Comparison of ENCODE assay signal across 6 cellular contexts in genomic region chr7:127587663-127588018, GRCh38. TPM values are rescaled to one million over a fixed set of nuclear protein-coding genes. Genes with fewer than 3 reads are reported as not detected.
DNase-seq lines count a peak whose midpoint lies in the region; ATAC-seq and TF ChIP-seq lines count a peak whose summit lies in the region.

No MANE protein-coding gene starts in this region.

- H3K27me3 Mint-ChIP-seq in immature natural killer cell (ENCODE audit: low read depth in 3 of 3), result peaks cover 0 to 5% (median 5%) of the 10 kb centered on the region in 3 donors

- H3K4me3 Mint-ChIP-seq in immature natural killer cell, result peak overlapping the region; percentile 91 to 96 (median 92)

- H3K9me3 Mint-ChIP-seq in immature natural killer cell, result no peaks in the 10 kb centered on the region

- peaks cover 0 to 39% (median 18%) of the 10 kb centered on the region in 9 donors for H3K36me3 ChIP-seq in heart right ventricle

- H3K27ac ChIP-seq in heart right ventricle, result peak overlapping the region in 9 of 10 donors; percentile 87 to 97 (median 92)

- peaks cover 14 to 57% (median 49%) of the 10 kb centered on the region in 9 donors for H3K4me1 ChIP-seq in heart right ventricle

- no peaks in the 10 kb centered on the region for H3K9me3 ChIP-seq in heart right ventricle

- peaks cover 60 to 61% of the 10 kb centered on the region in 2 donors for H3K4me1 Mint-ChIP-seq in immature natural killer cell

- TF ChIP-seq CTCF in heart right ventricle (IDR thresholded peaks at IDR 0.05), result no peak

- peak; percentile 12 to 28 for DNase-seq in heart right ventricle
- no peak for DNase-seq in Right ventricle myocardium inferior (ENCODE audit: missing footprints)
- no peak for DNase-seq in immature natural killer cell
- no peak for DNase-seq in DMS53 treated with DMSO at 0.1 percent for 48 hours (lab: John Stamatoyannopoulos, UW; ENCODE audit: unreplicated experiment)
- DNase-seq in mesenteric fat pad (ENCODE audit: low spot score), result no peak

- H3K4me3 ChIP-seq in heart right ventricle, result peak overlapping the region; percentile 73 to 100 (median 90)

- 52 to 58% methylated on average over 20 of the region's 20 CpGs for WGBS in heart right ventricle, 2 donors

- H3K27ac Mint-ChIP-seq in immature natural killer cell, result peak overlapping the region in 4 of 6 donors; percentile 82 to 90 (median 84)

- ATAC-seq in heart right ventricle, result peak in 1 of 8 donors; percentile 0
- no peak for ATAC-seq in Right ventricle myocardium inferior
- ATAC-seq in HG02938 (IDR thresholded peaks at IDR 0.05; ENCODE audit: unreplicated experiment), result no peak

- no peaks in the 10 kb centered on the region for H3K27me3 ChIP-seq in heart right ventricle

- H3K36me3 Mint-ChIP-seq in immature natural killer cell, result peaks cover 10 to 23% (median 13%) of the 10 kb centered on the region in 3 donors

- intact Hi-C loops in heart right ventricle (cut with DNase I) (loop anchor here (2.0 to 10.0 kb wide), 5 partner anchors 63 to 627 kb away; partner anchors contain the start of genes SND1 (in 6 of the 10) and ZNF800 (in 5 of the 10)), Right ventricle myocardium inferior (cut with DNase I) (loop anchor here (2.0 kb wide), 2 partner anchors 63 to 195 kb away; partner anchors contain the start of gene ZNF800)

RNA-seq across cellular contexts. Expression of gene ARF5, which starts 0.6 kb away (rescaled TPM):
- total RNA-seq in heart right ventricle (100 to 1,000 TPM in 2 of 10 donors, 10 to 100 TPM in 8; 84.8 to 107 (median 90.9) TPM), Right ventricle myocardium inferior (78.1 TPM), mesenteric fat pad (96.2 TPM)
- polyA plus RNA-seq in heart right ventricle (100 to 1,000 TPM; 132 to 185 TPM), immature natural killer cell (100 to 1,000 TPM; 213 to 272 (median 263) TPM)

RNA-seq across cellular contexts. Expression of gene GCC1, which starts 2.2 kb away (rescaled TPM):
- total RNA-seq in heart right ventricle (1 to 10 TPM; 5.7 to 8.9 (median 7.1) TPM), Right ventricle myocardium inferior (7.5 TPM), mesenteric fat pad (16.4 TPM)
- polyA plus RNA-seq in heart right ventricle (1 to 10 TPM; 1.8 to 5.3 TPM), immature natural killer cell (10 to 100 TPM in 1 of 3 donors, 1 to 10 TPM in 2; 4.8 to 20.1 (median 8.2) TPM)

RNA-seq across cellular contexts. Expression of gene FSCN3, which starts 5.9 kb away (rescaled TPM):
- total RNA-seq in heart right ventricle (under 1 TPM in 2 of 10 donors, not detected in 8; 0.71 to 0.79 TPM), Right ventricle myocardium inferior (0.38 TPM), mesenteric fat pad (0.39 TPM)
- polyA plus RNA-seq in heart right ventricle (under 1 TPM; 0.13 to 0.88 TPM), immature natural killer cell (1 to 10 TPM in 2 of 3 donors, not detected in 1; 1.2 to 1.5 TPM)

RNA-seq across cellular contexts. Expression of gene PAX4, which starts 30.3 kb away (rescaled TPM):
- total RNA-seq in heart right ventricle (not detected), Right ventricle myocardium inferior (not detected), mesenteric fat pad (not detected)
- polyA plus RNA-seq in heart right ventricle (not detected), immature natural killer cell (not detected)

Comparison
In these comparisons a context has a peak if more than half of its experiments do, and no peak if none do; other contexts are left out.
1. DNase-seq: peak in heart right ventricle (2 of 2); none in Right ventricle myocardium inferior (single experiment), immature natural killer cell (0 of 3), DMS53 treated with DMSO at 0.1 percent for 48 hours (single experiment) and mesenteric fat pad (single experiment).